Comparison of ENCODE assay signal across 8 cellular contexts in genomic region chrX:135596495-135596894, GRCh38.
A peak's percentile ranks its signal among the peaks of the same experiment; 100 is the strongest.
DNase-seq lines count a peak whose midpoint lies in the region; ATAC-seq and TF ChIP-seq lines count a peak whose summit lies in the region.

No MANE protein-coding gene starts in this region.

- H3K36me3 ChIP-seq in left lung, result no peaks in the 10 kb centered on the region

- ATAC-seq in left lung, result peak; percentile 78
- no peak for ATAC-seq in HG03460 (IDR thresholded peaks at IDR 0.05; ENCODE audit: unreplicated experiment)

- H3K4me3 ChIP-seq in astrocyte of the spinal cord (ENCODE audit: low read depth, low read length) (no peak overlapping the region), left lung (no peak overlapping the region)

- peak; percentile 60 for DNase-seq in DMS 273 (lab: John Stamatoyannopoulos, UW; ENCODE audit: unreplicated experiment)
- DNase-seq in DMS 273 treated with DMSO at 0.1 percent for 48 hours (lab: John Stamatoyannopoulos, UW), result no peak
- DNase-seq in LHCN-M2 (ENCODE audit: low read depth), result peak; percentile 14
- peak; percentile 16 for DNase-seq in T follicular helper cell (ENCODE audit: low read depth)
- peak; percentile 1 for DNase-seq in astrocyte of the spinal cord (ENCODE audit: low read depth, low spot score)
- DNase-seq in left lung, result peak in 1 of 2 donors; percentile 35
- peak in 4 of 6 experiments; percentile 18 to 33 (median 23) for DNase-seq in stimulated activated naive CD4-positive, alpha-beta T cell (lab: John Stamatoyannopoulos, UW)

- H3K27ac ChIP-seq in left lung, result no peak overlapping the region

- TF ChIP-seq CTCF in astrocyte of the spinal cord (IDR thresholded peaks at IDR 0.05; ENCODE audit: low read depth, low read length) (peak; percentile 43), left lung (IDR thresholded peaks at IDR 0.05) (peak; percentile 27 to 48)

- intact Hi-C loops in left lung (cut with DNase I), result no loop called here

- H3K9me3 ChIP-seq in left lung, result no peaks in the 10 kb centered on the region

- no peaks in the 10 kb centered on the region for H3K27me3 ChIP-seq in left lung

- in situ Hi-C loops in astrocyte of the spinal cord (cut with HindIII; ENCODE audit: low sequenced_read_pairs), result no loop called here

- H3K4me1 ChIP-seq in left lung, result no peaks in the 10 kb centered on the region
